19 cellular contexts compared by ENCODE assay signal in the genomic region with DNA sequence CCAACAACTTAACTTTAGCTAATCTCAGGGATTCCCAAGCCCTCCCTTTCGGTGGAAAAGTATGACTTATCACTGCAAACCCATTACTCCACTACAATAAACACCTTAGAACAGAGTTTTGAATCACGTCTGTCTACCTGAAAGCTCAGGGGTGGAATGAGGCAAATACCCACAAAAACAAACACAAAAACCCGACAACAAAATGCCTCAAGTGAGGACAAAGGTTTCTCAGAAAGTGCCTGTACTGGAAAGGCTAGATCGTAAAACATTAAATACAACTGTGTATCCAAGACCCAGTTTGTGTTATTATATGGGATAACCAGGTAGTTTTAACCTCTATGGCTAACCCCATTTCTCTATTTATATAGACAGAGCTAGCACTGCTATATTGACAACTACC. TPM values are rescaled to one million over a fixed set of nuclear protein-coding genes. Genes with fewer than 3 reads are reported as not detected.
DNase-seq lines count a peak whose midpoint lies in the region; ATAC-seq and TF ChIP-seq lines count a peak whose summit lies in the region.
"Had no signal": no experiment of that assay in that cellular context is flagged by ENCODE, and none has a peak within 500 bp of the region (broad histone marks: within the 10 kb centered on the region; RNA-seq: fewer than 3 reads in every experiment).

No MANE protein-coding gene starts in this region.

- no peak overlapping the region for H3K4me3 ChIP-seq in CD4-positive, CD25-positive, alpha-beta regulatory T cell (ENCODE audit: low read depth, low read length)
- no peak overlapping the region for H3K4me3 ChIP-seq in GM23338
- H3K4me3 ChIP-seq in mucosa of descending colon = no peak overlapping the region

- no peak overlapping the region for H3K4me3 Mint-ChIP-seq in CD4-positive, CD25-positive, alpha-beta regulatory T cell
- H3K4me3 Mint-ChIP-seq in GM23338 = no peak overlapping the region
- no peak overlapping the region for H3K4me3 Mint-ChIP-seq in WTC11

- H3K9me3 Mint-ChIP-seq in CD4-positive, CD25-positive, alpha-beta regulatory T cell = peaks cover 0 to 5% (median 0%) of the 10 kb centered on the region in 7 donors
- H3K9me3 Mint-ChIP-seq in GM23338 (no peaks in the 10 kb centered on the region), WTC11 (no peaks in the 10 kb centered on the region)

- H3K27me3 ChIP-seq in CD4-positive, CD25-positive, alpha-beta regulatory T cell (ENCODE audit: control insufficient read depth, insufficient read depth, low read length) = no peaks in the 10 kb centered on the region
- H3K27me3 ChIP-seq in GM23338 (ENCODE audit: insufficient read depth) = no peaks in the 10 kb centered on the region

- no peaks in the 10 kb centered on the region; the same call in 1 of the 2 replicates for H4K20me1 ChIP-seq in GM23338 (replicated peaks; ENCODE audit: insufficient read depth)

- no peaks in the 10 kb centered on the region for H3K9me3 ChIP-seq in CD4-positive, CD25-positive, alpha-beta regulatory T cell (ENCODE audit: control insufficient read depth in 2 of 2, low read length in 2 of 2)
- H3K9me3 ChIP-seq in mucosa of descending colon = no peaks in the 10 kb centered on the region

- no peak for ATAC-seq in CD4-positive, CD25-positive, alpha-beta regulatory T cell (ENCODE audit: low read depth in 2 of 2)
- ATAC-seq in GM23338 (no peak), WTC11 (no peak), mucosa of descending colon (peak; percentile 43), HG03565 (IDR thresholded peaks at IDR 0.05; ENCODE audit: unreplicated experiment) (no peak)

- TF ChIP-seq CTCF in GM23338 (conservative IDR thresholded peaks at IDR 0.05; ENCODE audit: low read depth in 2 of 2) = no peak
- TF ChIP-seq CTCF in WTC11 (IDR thresholded peaks at IDR 0.05) = no peak
- no peak for TF ChIP-seq CTCF in mucosa of descending colon (IDR thresholded peaks at IDR 0.05)

- peaks cover 43% of the 10 kb centered on the region for H3K36me3 Mint-ChIP-seq in CD4-positive, CD25-positive, alpha-beta regulatory T cell
- H3K36me3 Mint-ChIP-seq in GM23338 (ENCODE audit: low read depth) = peaks cover 57% of the 10 kb centered on the region
- H3K36me3 Mint-ChIP-seq in WTC11 = peaks cover 50% of the 10 kb centered on the region

- H3K27me3 Mint-ChIP-seq in CD4-positive, CD25-positive, alpha-beta regulatory T cell = no peaks in the 10 kb centered on the region
- H3K27me3 Mint-ChIP-seq in GM23338 (ENCODE audit: insufficient read depth, low read depth, poor library complexity) = no peaks in the 10 kb centered on the region
- no peaks in the 10 kb centered on the region for H3K27me3 Mint-ChIP-seq in WTC11 (ENCODE audit: low read depth)

- H3K9me2 ChIP-seq in GM23338 (ENCODE audit: insufficient read depth) = no peaks in the 10 kb centered on the region

- POLR2A ChIA-PET in WTC11 (lab: Charles Lee) = no interaction called here

- H3K4me1 ChIP-seq in CD4-positive, CD25-positive, alpha-beta regulatory T cell (ENCODE audit: control insufficient read depth, insufficient read depth, low read length, poor library complexity, severe bottlenecking) = peaks cover 10% of the 10 kb centered on the region
- H3K4me1 ChIP-seq in GM23338 (ENCODE audit: insufficient read depth) (peaks cover 67% of the 10 kb centered on the region), mucosa of descending colon (ENCODE audit: low read depth) (peaks cover 59% of the 10 kb centered on the region)

- peaks cover 32% of the 10 kb centered on the region for H3F3A ChIP-seq in GM23338 (replicated peaks; ENCODE audit: low read depth)

- CTCF ChIA-PET in WTC11 (lab: Charles Lee) = no interaction called here

- peaks cover 19 to 49% (median 31%) of the 10 kb centered on the region in 4 donors for H3K4me1 Mint-ChIP-seq in CD4-positive, CD25-positive, alpha-beta regulatory T cell
- peaks cover 85% of the 10 kb centered on the region for H3K4me1 Mint-ChIP-seq in GM23338
- peaks cover 93% of the 10 kb centered on the region for H3K4me1 Mint-ChIP-seq in WTC11

- peaks cover 57% of the 10 kb centered on the region for H3K36me3 ChIP-seq in CD4-positive, CD25-positive, alpha-beta regulatory T cell (ENCODE audit: control insufficient read depth, insufficient read depth, low read length)
- H3K36me3 ChIP-seq in GM23338 (ENCODE audit: insufficient read depth) (peaks cover 18% of the 10 kb centered on the region; the same call in 1 of the 2 replicates), mucosa of descending colon (ENCODE audit: low read depth) (peaks cover 9% of the 10 kb centered on the region)

- peaks cover 40% of the 10 kb centered on the region for H3K79me2 ChIP-seq in GM23338 (replicated peaks; ENCODE audit: insufficient read depth)

- no peak overlapping the region for H3K4me2 ChIP-seq in GM23338

- H3K27ac ChIP-seq in CD4-positive, CD25-positive, alpha-beta regulatory T cell (ENCODE audit: insufficient read depth, low read length, poor library complexity, severe bottlenecking) = no peak overlapping the region
- peak overlapping the region; percentile 65 for H3K27ac ChIP-seq in GM23338 (ENCODE audit: low read depth)

- no peak for DNase-seq in CD4-positive, CD25-positive, alpha-beta regulatory T cell
- no peak for DNase-seq in GM23338 (ENCODE audit: low spot score)
- DNase-seq in WTC11 (ENCODE audit: low spot score) = no peak
- peak in 1 of 3 donors; percentile 57 for DNase-seq in mucosa of descending colon
- DNase-seq in NCI-H345 treated with DMSO at 0.1 percent for 48 hours (lab: John Stamatoyannopoulos, UW; ENCODE audit: unreplicated experiment) = no peak
- DNase-seq in NOMO-1 (lab: John Stamatoyannopoulos, UW; ENCODE audit: unreplicated experiment in 2 of 2) = no peak
- DNase-seq: Calu3, DMS53, H7, KG1, NCI-H1048, NCI-H1436 treated with DMSO at 0.1 percent for 48 hours, NCI-H2029 treated with DMSO at 0.1 percent for 48 hours, NCI-H2171 treated with DMSO at 0.1 percent for 48 hours, NCI-H748 treated with DMSO at 0.1 percent for 48 hours had no signal

- peak overlapping the region in 2 of 3 donors; percentile 65 to 70 for H3K27ac Mint-ChIP-seq in CD4-positive, CD25-positive, alpha-beta regulatory T cell
- peak overlapping the region; percentile 75 for H3K27ac Mint-ChIP-seq in GM23338
- H3K27ac Mint-ChIP-seq in WTC11 = peak overlapping the region; percentile 76

- H2AFZ ChIP-seq in GM23338 = no peak overlapping the region

- intact Hi-C loops in mucosa of descending colon (cut with DNase I, micrococcal nuclease) = no loop called here

TF ChIP-seq in WTC11, 78 proteins besides CTCF, POLR2A, EP300 and RAD21:
- TF ChIP-seq RORB (CRISPR knock-in tag; IDR thresholded peaks at IDR 0.05) = no peak
- no peak for TF ChIP-seq TEAD4 (CRISPR knock-in tag; IDR thresholded peaks at IDR 0.05)
- no peak for TF ChIP-seq IRF2 (CRISPR knock-in tag; IDR thresholded peaks at IDR 0.05; ENCODE audit: borderline replicate concordance, low read depth)

RNA-seq across cellular contexts. Expression of gene MKRN1, which starts 26.0 kb away (rescaled TPM):
- total RNA-seq in CD4-positive, CD25-positive, alpha-beta regulatory T cell = 127 TPM
- 100 to 1,000 TPM; 132 to 166 (median 155) TPM for polyA plus RNA-seq in CD4-positive, CD25-positive, alpha-beta regulatory T cell
- 86.8 and 102 TPM in 2 replicates for total RNA-seq in GM23338 (2014; rRNA removed; shearing (Covaris generic))
- 63.5 and 65.0 TPM in 2 replicates for polyA plus RNA-seq in GM23338 (2016; fragmentation: Nextera tagmentation; extraction: Ambion mirVana)
- 106 to 121 TPM (median 106 TPM) in 3 replicates for total RNA-seq in WTC11 (2021)
- 100 to 1,000 TPM; 169 to 263 (median 188) TPM for total RNA-seq in mucosa of descending colon

RNA-seq across cellular contexts. Expression of gene RAB19, which starts 49.4 kb away (rescaled TPM):
- 6.7 TPM for total RNA-seq in CD4-positive, CD25-positive, alpha-beta regulatory T cell
- 1 to 10 TPM; 2.1 to 5.7 (median 3.1) TPM for polyA plus RNA-seq in CD4-positive, CD25-positive, alpha-beta regulatory T cell
- 5.2 and 15.0 TPM in 2 replicates for total RNA-seq in GM23338 (2014; rRNA removed; shearing (Covaris generic))
- 1.3 and 2.5 TPM in 2 replicates for polyA plus RNA-seq in GM23338 (2016; fragmentation: Nextera tagmentation; extraction: Ambion mirVana)
- total RNA-seq in WTC11 (2021) (10.8 to 13.9 TPM (median 13.6 TPM) in 3 replicates), mucosa of descending colon (10 to 100 TPM in 2 of 3 donors, 1 to 10 TPM in 1; 7.3 to 22.0 (median 21.5) TPM)
- total RNA-seq: M059J, NCI-H460, SK-MEL-5 had no signal

RNA-seq across cellular contexts. Expression of gene SLC37A3, which starts 54.9 kb away (rescaled TPM):
- 44.7 TPM for total RNA-seq in CD4-positive, CD25-positive, alpha-beta regulatory T cell
- polyA plus RNA-seq in CD4-positive, CD25-positive, alpha-beta regulatory T cell = 10 to 100 TPM; 13.0 to 17.6 (median 15.0) TPM
- total RNA-seq in GM23338 (2014; rRNA removed; shearing (Covaris generic)) = 86.2 and 87.4 TPM in 2 replicates
- 29.0 and 35.6 TPM in 2 replicates for polyA plus RNA-seq in GM23338 (2016; fragmentation: Nextera tagmentation; extraction: Ambion mirVana)
- total RNA-seq in WTC11 (2021) = 48.2 to 54.8 TPM (median 48.7 TPM) in 3 replicates
- total RNA-seq in mucosa of descending colon = 10 to 100 TPM; 49.0 to 68.6 (median 55.8) TPM
